In genomic region chr15:56460947-56461346, GRCh38 we compare ENCODE assay signal across 16 cellular contexts. TPM values are rescaled to one million over a fixed set of nuclear protein-coding genes. Genes with fewer than 3 reads are reported as not detected.
DNase-seq lines count a peak whose midpoint lies in the region; ATAC-seq and TF ChIP-seq lines count a peak whose summit lies in the region.
"Had no signal": no experiment of that assay in that cellular context is flagged by ENCODE, and none has a peak within 500 bp of the region (broad histone marks: within the 10 kb centered on the region; RNA-seq: fewer than 3 reads in every experiment).

No MANE protein-coding gene starts in this region.

- WGBS in heart left ventricle, 4 donors, result 87 to 96% (median 91%) methylated on average over 2 of the region's 2 CpGs

- H3K9ac ChIP-seq in DND-41 (ENCODE audit: low read depth, low read length) (no peak overlapping the region), Karpas-422 (ENCODE audit: low read length) (no peak overlapping the region)

- H3K79me2 ChIP-seq in DND-41 (ENCODE audit: insufficient read depth, low read length) (peaks cover 27% of the 10 kb centered on the region), Karpas-422 (ENCODE audit: low read length) (peaks cover 49% of the 10 kb centered on the region), OCI-LY7 (ENCODE audit: insufficient read depth, low read depth, low read length) (no peaks in the 10 kb centered on the region)

- ATAC-seq in DND-41 (ENCODE audit: insufficient read depth, low read depth), result no peak
- ATAC-seq in heart left ventricle, result no peak
- ATAC-seq in CD8-positive, alpha-beta T cell, result no peak
- ATAC-seq: GM12878 had no signal

- H3K27me3 Mint-ChIP-seq in CD8-positive, alpha-beta T cell (ENCODE audit: low read depth), result peaks cover 22% of the 10 kb centered on the region

- H3K27me3 ChIP-seq in DND-41 (ENCODE audit: insufficient read depth, low read length, poor library complexity) (no peaks in the 10 kb centered on the region), Karpas-422 (ENCODE audit: low read length) (no peaks in the 10 kb centered on the region), heart left ventricle (no peaks in the 10 kb centered on the region)
- H3K27me3 ChIP-seq in CD8-positive, alpha-beta T cell (ENCODE audit: insufficient read depth, low read length), result peaks cover 4% of the 10 kb centered on the region

- no peaks in the 10 kb centered on the region for H3K9me2 ChIP-seq in Karpas-422 (replicated peaks; ENCODE audit: insufficient read depth, low read length)
- no peaks in the 10 kb centered on the region for H3K9me2 ChIP-seq in OCI-LY7 (ENCODE audit: insufficient read depth, low read length)

- H3K9me3 ChIP-seq in DND-41 (ENCODE audit: insufficient read depth, low read length, severe bottlenecking) (no peaks in the 10 kb centered on the region), Karpas-422 (ENCODE audit: low read length) (no peaks in the 10 kb centered on the region), OCI-LY7 (ENCODE audit: low read length) (peaks cover 5% of the 10 kb centered on the region; the same call in 1 of the 2 replicates), heart left ventricle (peaks cover 0 to 5% (median 0%) of the 10 kb centered on the region in 12 donors)
- no peaks in the 10 kb centered on the region for H3K9me3 ChIP-seq in CD8-positive, alpha-beta T cell (ENCODE audit: low read length)
- H3K9me3 ChIP-seq: Caco-2, HAP-1 had no signal

- H3K4me1 ChIP-seq in DND-41 (ENCODE audit: insufficient read depth, low read length), result peaks cover 37% of the 10 kb centered on the region
- H3K4me1 ChIP-seq in Karpas-422 (ENCODE audit: low read length), result peaks cover 37% of the 10 kb centered on the region
- H3K4me1 ChIP-seq in OCI-LY7 (ENCODE audit: insufficient read depth, low read length, poor library complexity, severe bottlenecking), result peaks cover 5% of the 10 kb centered on the region
- H3K4me1 ChIP-seq in heart left ventricle, result peaks cover 0 to 12% (median 0%) of the 10 kb centered on the region in 12 donors
- peaks cover 7% of the 10 kb centered on the region for H3K4me1 ChIP-seq in CD8-positive, alpha-beta T cell (ENCODE audit: insufficient read depth, low read length)
- H3K4me1 ChIP-seq: Caco-2 had no signal

- H3K4me2 ChIP-seq in DND-41 (ENCODE audit: insufficient read depth, low read length) (0 out of 2 replicates have a peak overlapping the region, but pooled peaks have one; percentile 23), Karpas-422 (ENCODE audit: low read depth, low read length, poor library complexity, severe bottlenecking) (no peak overlapping the region), OCI-LY7 (ENCODE audit: low read length) (no peak overlapping the region)

- H3K4me1 Mint-ChIP-seq in CD8-positive, alpha-beta T cell (ENCODE audit: low read depth), result peaks cover 15% of the 10 kb centered on the region

- H4K20me1 ChIP-seq in DND-41 (ENCODE audit: insufficient read depth, low read length) (no peaks in the 10 kb centered on the region), Karpas-422 (ENCODE audit: insufficient read depth, low read depth, low read length) (no peaks in the 10 kb centered on the region), OCI-LY7 (ENCODE audit: insufficient read depth, low read length) (no peaks in the 10 kb centered on the region)

- POLR2A ChIA-PET in OCI-LY7 (lab: Charles Lee), result no interaction called here
- POLR2A ChIA-PET in CD8-positive, alpha-beta T cell (lab: Charles Lee), result interaction anchor here (0.7 kb wide), 1 partner anchor 7 kb away, joined by 5 read pairs; no protein-coding TSS in a partner anchor

- no TSS peak for BruUV-seq in OCI-LY7 (replicated peaks; lab: Mats Ljungman, UMichigan)

- H3K36me3 ChIP-seq in DND-41 (ENCODE audit: insufficient read depth, low read length) (peaks cover 25% of the 10 kb centered on the region; the same call in 1 of the 2 replicates), Karpas-422 (ENCODE audit: insufficient read depth, low read length) (peaks cover 20% of the 10 kb centered on the region), OCI-LY7 (ENCODE audit: insufficient read depth, low read length) (no peaks in the 10 kb centered on the region), heart left ventricle (no peaks in the 10 kb centered on the region)
- H3K36me3 ChIP-seq in CD8-positive, alpha-beta T cell (ENCODE audit: insufficient read depth, low read length), result no peaks in the 10 kb centered on the region
- H3K36me3 ChIP-seq: HAP-1 had no signal

- intact Hi-C loops in OCI-LY7 (cut with micrococcal nuclease; ENCODE audit: unreplicated experiment), result no loop called here
- intact Hi-C loops in heart left ventricle (cut with DNase I), result no loop called here
- intact Hi-C loops in CD8-positive, alpha-beta T cell (cut with DNase I, micrococcal nuclease), result loop anchor here in 1 of 2 experiments (10.0 kb wide), 1 partner anchor 56 kb away; no protein-coding TSS in a partner anchor

- H3K4me3 ChIP-seq in DND-41 (ENCODE audit: low read depth in 1 of 2, low read length in 2 of 2) (no peak overlapping the region), Karpas-422 (ENCODE audit: low read length) (no peak overlapping the region), OCI-LY7 (ENCODE audit: low read depth, low read length, poor library complexity, severe bottlenecking) (no peak overlapping the region), heart left ventricle (no peak overlapping the region)
- no peak overlapping the region for H3K4me3 ChIP-seq in CD8-positive, alpha-beta T cell (ENCODE audit: low read depth, low read length)
- H3K4me3 ChIP-seq: GM12878, HAP-1 had no signal

- TF ChIP-seq CTCF in DND-41 (IDR thresholded peaks at IDR 0.05; ENCODE audit: borderline replicate concordance, extremely low read depth, low read length, poor library complexity, severe bottlenecking) (no peak), OCI-LY7 (conservative IDR thresholded peaks at IDR 0.05; ENCODE audit: low read length) (no peak), heart left ventricle (IDR thresholded peaks at IDR 0.05) (no peak)
- no peak for TF ChIP-seq CTCF in CD8-positive, alpha-beta T cell (IDR thresholded peaks at IDR 0.05)

- no peak overlapping the region for H3K27ac ChIP-seq in DND-41 (ENCODE audit: low read length)
- H3K27ac ChIP-seq in Karpas-422 (ENCODE audit: low read length), result peak overlapping the region; percentile 17; the same call in 1 of the 2 replicates
- no peak overlapping the region for H3K27ac ChIP-seq in OCI-LY7 (ENCODE audit: low read depth, low read length, poor library complexity, severe bottlenecking)
- no peak overlapping the region for H3K27ac ChIP-seq in heart left ventricle
- H3K27ac ChIP-seq in CD8-positive, alpha-beta T cell (ENCODE audit: low read depth, low read length), result no peak overlapping the region

- no peaks in the 10 kb centered on the region for H3K36me3 Mint-ChIP-seq in CD8-positive, alpha-beta T cell
- H3K36me3 Mint-ChIP-seq: CD4-positive, alpha-beta memory T cell had no signal

- no peak for DNase-seq in DND-41
- DNase-seq in Karpas-422, result peak; percentile 57
- peak; percentile 11 for DNase-seq in OCI-LY7 (ENCODE audit: low spot score)
- no peak for DNase-seq in heart left ventricle
- DNase-seq in NCI-H2029 (lab: John Stamatoyannopoulos, UW), result no peak
- no peak for DNase-seq in CD8-positive, alpha-beta T cell
- no peak for DNase-seq in T-helper 2 cell
- DNase-seq: 8988T; C1 segment of cervical spinal cord; Caco-2; CD4-positive, alpha-beta memory T cell; DMS153; GDM1; GOT3 had no signal

- no peak overlapping the region for H3K4me3 Mint-ChIP-seq in CD8-positive, alpha-beta T cell
- H3K4me3 Mint-ChIP-seq: CD4-positive, alpha-beta memory T cell had no signal

- CTCF ChIA-PET in OCI-LY7 (lab: Charles Lee; ENCODE audit: unreplicated experiment), result no interaction called here
- CTCF ChIA-PET in CD8-positive, alpha-beta T cell (lab: Charles Lee), result no interaction called here

- no peaks in the 10 kb centered on the region for H3K9me3 Mint-ChIP-seq in CD8-positive, alpha-beta T cell

- no peak overlapping the region for H2AFZ ChIP-seq in DND-41 (ENCODE audit: low read depth, low read length)
- no peak overlapping the region for H2AFZ ChIP-seq in Karpas-422 (ENCODE audit: low read length)
- H2AFZ ChIP-seq in OCI-LY7 (ENCODE audit: low read length), result no peak overlapping the region

- no peak for TF ChIP-seq POLR2A in heart left ventricle (IDR thresholded peaks at IDR 0.05)

- no peak overlapping the region for H3K27ac Mint-ChIP-seq in CD8-positive, alpha-beta T cell
- H3K27ac Mint-ChIP-seq: CD4-positive, alpha-beta memory T cell had no signal

RNA-seq across cellular contexts. Expression of gene MNS1, which starts 4.0 kb away (rescaled TPM):
- 3.5 and 4.6 TPM in 2 replicates for total RNA-seq in Karpas-422 (2014; rRNA removed; shearing (Covaris generic); ENCODE audit: low replicate concordance)
- total RNA-seq in OCI-LY7 (2014; rRNA removed; shearing (Covaris generic)), result 1.8 and 2.9 TPM in 2 replicates
- 1.8 and 2.8 TPM in 2 replicates for total RNA-seq in OCI-LY7 (2022)
- total RNA-seq in heart left ventricle, result 1 to 10 TPM in 4 of 9 donors, under 1 TPM in 5; 0.30 to 2.6 (median 0.81) TPM
- under 1 TPM; 0.46 to 0.88 TPM for polyA plus RNA-seq in heart left ventricle
- not detected for total RNA-seq in CD8-positive, alpha-beta T cell
- total RNA-seq: CD4-positive, alpha-beta memory T cell had no signal
- polyA plus RNA-seq: CD4-positive, alpha-beta memory T cell had no signal

Comparison
In these comparisons a context has a peak if more than half of its experiments do, and no peak if none do; other contexts are left out.
1. DNase-seq: peak in Karpas-422 (single experiment) and OCI-LY7 (single experiment); none in DND-41 (single experiment), heart left ventricle (0 of 5), NCI-H2029 (single experiment), CD8-positive, alpha-beta T cell (0 of 7) and T-helper 2 cell (0 of 5).